8 cellular contexts compared by ENCODE assay signal in genomic region chr15:76190767-76191538, GRCh38.
DNase-seq lines count a peak whose midpoint lies in the region; ATAC-seq and TF ChIP-seq lines count a peak whose summit lies in the region.

No MANE protein-coding gene starts in this region.

- no peaks in the 10 kb centered on the region for H3K27me3 ChIP-seq in right atrium auricular region

- H3K4me1 ChIP-seq in right atrium auricular region = peaks cover 0 to 21% of the 10 kb centered on the region in 2 donors

- DNase-seq in GM10266 (ENCODE audit: extremely low spot score) (peak; percentile 94), HFFc6 (peak; percentile 61), NCI-H1092 treated with DMSO at 0.1 percent for 48 hours (lab: John Stamatoyannopoulos, UW) (peak; percentile 54), T-helper 2 cell (peak in 4 of 5 experiments; percentile 41 to 81 (median 54)), amniotic epithelial cell (ENCODE audit: low read depth) (peak; percentile 41), right atrium auricular region (ENCODE audit: low spot score) (peak; percentile 82), sciatic nerve (ENCODE audit: low spot score) (peak; percentile 88)

- H3K9me3 Mint-ChIP-seq in HFFc6 = no peaks in the 10 kb centered on the region

- H3K27ac ChIP-seq in right atrium auricular region = no peak overlapping the region

- intact Hi-C loops in sciatic nerve (cut with DNase I) = no loop called here

- H3K36me3 Mint-ChIP-seq in HFFc6 (ENCODE audit: low read depth) = no peaks in the 10 kb centered on the region

- peak; percentile 95 for TF ChIP-seq CTCF in GM10266 (IDR thresholded peaks at IDR 0.05; ENCODE audit: control insufficient read depth, insufficient read depth, low read depth, missing control alignments)
- TF ChIP-seq CTCF in HFFc6 (IDR thresholded peaks at IDR 0.05) = peak; percentile 90
- TF ChIP-seq CTCF in right atrium auricular region (IDR thresholded peaks at IDR 0.05) = peak; percentile 66 to 92

- H3K4me1 Mint-ChIP-seq in HFFc6 (ENCODE audit: low read depth) = peaks cover 49% of the 10 kb centered on the region

- no peaks in the 10 kb centered on the region for H3K36me3 ChIP-seq in right atrium auricular region

- H3K4me3 Mint-ChIP-seq in HFFc6 = peak overlapping the region; percentile 76

- no peaks in the 10 kb centered on the region for H3K9me3 ChIP-seq in right atrium auricular region

- no peak overlapping the region for H3K27ac Mint-ChIP-seq in HFFc6

- ATAC-seq in sciatic nerve (peak; percentile 88), GM18870 (IDR thresholded peaks at IDR 0.05; ENCODE audit: unreplicated experiment) (no peak)

- no peak overlapping the region for H3K4me3 ChIP-seq in right atrium auricular region

- H3K27me3 Mint-ChIP-seq in HFFc6 (ENCODE audit: insufficient read depth) = peaks cover 6% of the 10 kb centered on the region

Comparison
In these comparisons a context has a peak if more than half of its experiments do, and no peak if none do; other contexts are left out.
1. DNase-seq: peak in every context shown above with its lines; median percentile 94 in GM10266; 88 in sciatic nerve; 82 in right atrium auricular region; 61 in HFFc6; 54 in NCI-H1092 treated with DMSO at 0.1 percent for 48 hours; 54 in T-helper 2 cell; 41 in amniotic epithelial cell.